In the genomic region with DNA sequence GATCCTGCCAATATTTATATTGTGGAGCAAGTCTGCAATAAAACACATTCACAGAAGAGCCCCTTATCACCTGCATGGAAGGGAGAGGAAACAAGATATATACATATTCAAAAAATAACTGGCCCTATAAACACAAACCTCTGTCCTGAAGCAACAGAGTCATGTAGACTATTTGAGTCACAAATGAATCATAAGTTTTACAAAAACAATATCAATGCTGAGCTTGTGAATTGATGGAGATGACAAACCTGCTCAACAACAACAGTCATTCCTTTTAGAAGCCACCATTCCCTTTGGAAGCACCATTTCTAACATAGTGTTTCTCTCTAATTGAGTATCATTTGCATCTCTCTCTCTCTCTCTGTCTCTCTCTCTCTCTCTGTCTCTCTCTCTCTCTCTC, we compare ENCODE assay signal across 25 cellular contexts.
"Had no signal": no experiment of that assay in that cellular context is flagged by ENCODE, and none has a peak within 500 bp of the region (broad histone marks: within the 10 kb centered on the region; RNA-seq: fewer than 3 reads in every experiment).

No MANE protein-coding gene starts in this region.

- H3K9me3 ChIP-seq: pancreas, prostate gland, suprapubic skin, thoracic aorta, upper lobe of right lung had no signal

- H3K27me3 ChIP-seq: stomach, suprapubic skin, tibial artery, upper lobe of right lung had no signal

- H3K36me3 ChIP-seq: left ventricle myocardium inferior, pancreas, prostate gland, stomach, suprapubic skin, thoracic aorta, tibial artery, upper lobe of right lung had no signal

- DNase-seq: islet precursor cell; left ventricle myocardium inferior; midbrain; naive thymus-derived CD8-positive, alpha-beta T cell; nucleus accumbens; pancreas; posterior cingulate gyrus; retina; right cardiac atrium; stimulated activated CD4-positive, alpha-beta T cell treated with anti-CD3 and anti-CD28 coated beads, Interleukin-12 subunit alpha, Interleukin-12 subunit beta, amount 100 ng/mL, for 4 hours; stimulated activated CD4-positive, alpha-beta T cell treated with anti-CD3 and anti-CD28 coated beads, Interleukin-15, amount 100 ng/mL, for 24 hours; stimulated activated CD4-positive, alpha-beta T cell treated with anti-CD3 and anti-CD28 coated beads, Interleukin-2, amount 100 ng/mL, for 24 hours; stimulated activated CD4-positive, alpha-beta T cell treated with anti-CD3 and anti-CD28 coated beads, Interleukin-4, amount 100 ng/mL, for 1 hour; stimulated activated naive B cell treated with anti-CD40 and anti-IgM and Interleukin-4, amounts not matched to agents 10 μg/mL and 1 μg/mL and 100 μg/mL, for 72 hours; stimulated activated naive CD8-positive, alpha-beta T cell treated with anti-CD3 and anti-CD28 coated beads, Interleukin-15, Interleukin-2, amounts not matched to agents 100 U/mL and 50 U/mL, for 24 hours; stomach; tibial artery; trophoblast cell; upper lobe of right lung had no signal

- ATAC-seq: naive thymus-derived CD8-positive, alpha-beta T cell; pancreas; right cardiac atrium; sciatic nerve; stimulated activated naive B cell treated with anti-CD40 and anti-IgM and Interleukin-4, amounts not matched to agents 10 μg/mL and 1 μg/mL and 100 μg/mL, for 72 hours; stimulated activated naive CD8-positive, alpha-beta T cell treated with anti-CD3 and anti-CD28 coated beads, Interleukin-15, Interleukin-2, amounts not matched to agents 100 U/mL and 50 U/mL, for 24 hours; upper lobe of right lung had no signal

- H3K27ac ChIP-seq: left ventricle myocardium inferior, pancreas, prostate gland, skin epidermis, stomach, suprapubic skin, thoracic aorta, tibial artery, upper lobe of right lung had no signal

- H3K4me3 ChIP-seq: left ventricle myocardium inferior, lung, pancreas, prostate gland, skin epidermis, stomach, suprapubic skin, thoracic aorta, tibial artery, upper lobe of right lung had no signal

- H3K4me1 ChIP-seq: left ventricle myocardium inferior, pancreas, prostate gland, stomach, suprapubic skin, tibial artery, upper lobe of right lung had no signal
